ENCODE assay signal across 39 cellular contexts in genomic region chr10:12892924-12893323, GRCh38.
"Had no signal": no experiment of that assay in that cellular context is flagged by ENCODE, and none has a peak within 500 bp of the region (broad histone marks: within the 10 kb centered on the region; RNA-seq: fewer than 3 reads in every experiment).

No MANE protein-coding gene starts in this region.

- H3K4me3 ChIP-seq: adrenal gland, ascending aorta, body of pancreas, breast epithelium, cardiac muscle cell had no signal

- DNase-seq: activated effector memory CD4-positive, alpha-beta T cell treated with anti-CD3 and anti-CD28 coated beads, Interleukin-2, amount 50 U/mL, for 16 hours; activated effector memory CD4-positive, alpha-beta T cell treated with Interleukin-2 at 50 U/mL for 16 hours; activated gamma-delta T cell; activated gamma-delta T cell treated with Interleukin-2 at 50 U/mL for 16 hours; activated naive CD4-positive, alpha-beta T cell; activated naive CD4-positive, alpha-beta T cell treated with anti-CD3 and anti-CD28 coated beads for 36 hours; activated naive CD4-positive, alpha-beta T cell treated with anti-CD3 and anti-CD28 coated beads, Interleukin-2, amount 10 ng/mL, durations not matched to agents 7 days and 5 days; activated naive CD4-positive, alpha-beta T cell treated with anti-CD3 and anti-CD28 coated beads, Interleukin-2, amount 50 U/mL, for 16 hours; activated naive CD4-positive, alpha-beta T cell treated with Interleukin-2 at 50 U/mL for 16 hours; activated naive CD8-positive, alpha-beta T cell treated with anti-CD3 and anti-CD28 coated beads for 36 hours; activated naive CD8-positive, alpha-beta T cell treated with anti-CD3 and anti-CD28 coated beads, Interleukin-2, amount 10 ng/mL, durations not matched to agents 7 days and 5 days; activated naive CD8-positive, alpha-beta T cell treated with anti-CD3 and anti-CD28 coated beads, Interleukin-2, amount 50 U/mL, for 24 hours; activated T-cell treated with anti-CD3 and anti-CD28 coated beads, Interleukin-2, amount 50 U/mL, for 1 hour; activated T-cell treated with anti-CD3 and anti-CD28 coated beads, Interleukin-2, amount 50 U/mL, for 24 hours; activated T-cell treated with anti-CD3 and anti-CD28 coated beads, Interleukin-2, amount 50 U/mL, for 4 hours; activated T-cell treated with anti-CD3 and anti-CD28 coated beads, Interleukin-2, amount 50 U/mL, for 48 hours; activated T-cell treated with anti-CD3 and anti-CD28 coated beads, Interleukin-2, amount 50 U/mL, for 72 hours; adrenal gland; amniotic stem cell; amygdala; anterior cingulate cortex; aorta; body of pancreas; brain microvascular endothelial cell; caudate nucleus; central memory CD4-positive, alpha-beta T cell; cerebellar nuclear complex had no signal

- H3K36me3 ChIP-seq: adrenal gland, brain microvascular endothelial cell, breast epithelium, cardiac muscle cell had no signal

- H3K36me3 Mint-ChIP-seq: activated naive CD4-positive, alpha-beta T cell treated with anti-CD3 and anti-CD28 coated beads, Interleukin-2, amount 10 ng/mL, durations not matched to agents 7 days and 5 days; activated naive CD4-positive, alpha-beta T cell treated with anti-CD3 and anti-CD28 coated beads, Interleukin-2, amount 50 U/mL, for 24 hours; activated naive CD8-positive, alpha-beta T cell; activated naive CD8-positive, alpha-beta T cell treated with anti-CD3 and anti-CD28 coated beads for 36 hours had no signal

- H3K9me3 Mint-ChIP-seq: activated naive CD4-positive, alpha-beta T cell treated with anti-CD3 and anti-CD28 coated beads, Interleukin-2, amount 50 U/mL, for 24 hours had no signal

- H3K27ac Mint-ChIP-seq: activated naive CD4-positive, alpha-beta T cell treated with anti-CD3 and anti-CD28 coated beads for 36 hours; activated naive CD4-positive, alpha-beta T cell treated with anti-CD3 and anti-CD28 coated beads, Interleukin-2, amount 10 ng/mL, durations not matched to agents 7 days and 5 days; activated naive CD4-positive, alpha-beta T cell treated with anti-CD3 and anti-CD28 coated beads, Interleukin-2, amount 50 U/mL, for 24 hours; activated naive CD4-positive, alpha-beta T cell treated with anti-CD3 and anti-CD28 coated beads, Interleukin-2, amount 50 U/mL, for 72 hours; activated naive CD8-positive, alpha-beta T cell; activated naive CD8-positive, alpha-beta T cell treated with anti-CD3 and anti-CD28 coated beads for 36 hours; activated naive CD8-positive, alpha-beta T cell treated with anti-CD3 and anti-CD28 coated beads, Interleukin-2, amount 10 ng/mL, durations not matched to agents 7 days and 5 days; activated naive CD8-positive, alpha-beta T cell treated with anti-CD3 and anti-CD28 coated beads, Interleukin-2, amount 50 U/mL, for 24 hours; activated T-cell treated with anti-CD3 and anti-CD28 coated beads, Interleukin-2, amount 50 U/mL, for 24 hours; activated T-cell treated with anti-CD3 and anti-CD28 coated beads, Interleukin-2, amount 50 U/mL, for 72 hours; activated T-helper 1 cell treated with anti-CD3 and anti-CD28 coated beads, Interleukin-12 subunit alpha, Interleukin-12 subunit beta, Interleukin-2, Interleukin-4 antibody, amounts not matched to agents 30 ng/mL and 10 ng/mL and 1 ng/mL, durations not matched to agents 14 hours and 24 hours and 36 hours; activated T-helper 17 cell treated with anti-CD3 and anti-CD28 coated beads, Interleukin-2, amount 50 U/mL, for 72 hours; activated T-helper 2 cell treated with anti-CD3 and anti-CD28 coated beads, Interferon-gamma antibody, Interleukin-2, Interleukin-4, amounts not matched to agents 10 μg/mL and 5 μg/mL and 100 μg/mL, durations not matched to agents 14 hours and 24 hours and 36 hours; brain had no signal

- H3K4me3 Mint-ChIP-seq: activated naive CD4-positive, alpha-beta T cell treated with anti-CD3 and anti-CD28 coated beads for 36 hours; activated naive CD4-positive, alpha-beta T cell treated with anti-CD3 and anti-CD28 coated beads, Interleukin-2, amount 10 ng/mL, durations not matched to agents 7 days and 5 days; activated naive CD4-positive, alpha-beta T cell treated with anti-CD3 and anti-CD28 coated beads, Interleukin-2, amount 50 U/mL, for 24 hours; activated naive CD8-positive, alpha-beta T cell; activated naive CD8-positive, alpha-beta T cell treated with anti-CD3 and anti-CD28 coated beads for 36 hours; activated naive CD8-positive, alpha-beta T cell treated with anti-CD3 and anti-CD28 coated beads, Interleukin-2, amount 10 ng/mL, durations not matched to agents 7 days and 5 days; activated naive CD8-positive, alpha-beta T cell treated with anti-CD3 and anti-CD28 coated beads, Interleukin-2, amount 50 U/mL, for 24 hours; activated T-cell treated with anti-CD3 and anti-CD28 coated beads, Interleukin-2, amount 50 U/mL, for 24 hours; activated T-cell treated with anti-CD3 and anti-CD28 coated beads, Interleukin-2, amount 50 U/mL, for 4 hours; activated T-cell treated with anti-CD3 and anti-CD28 coated beads, Interleukin-2, amount 50 U/mL, for 72 hours; activated T-helper 1 cell treated with anti-CD3 and anti-CD28 coated beads, Interleukin-12 subunit alpha, Interleukin-12 subunit beta, Interleukin-2, Interleukin-4 antibody, amounts not matched to agents 30 ng/mL and 10 ng/mL and 1 ng/mL, durations not matched to agents 14 hours and 24 hours and 36 hours; activated T-helper 17 cell treated with anti-CD3 and anti-CD28 coated beads, Interleukin-2, amount 50 U/mL, for 72 hours; brain; central memory CD8-positive, alpha-beta T cell had no signal

- H3K27me3 Mint-ChIP-seq: brain had no signal

- FAIRE-seq: bronchial epithelial cell had no signal

- H3K9me3 ChIP-seq: adrenal gland, body of pancreas had no signal

- H3K4me1 Mint-ChIP-seq: activated naive CD4-positive, alpha-beta T cell treated with anti-CD3 and anti-CD28 coated beads, Interleukin-2, amount 10 ng/mL, durations not matched to agents 7 days and 5 days; activated naive CD4-positive, alpha-beta T cell treated with anti-CD3 and anti-CD28 coated beads, Interleukin-2, amount 50 U/mL, for 24 hours; activated naive CD8-positive, alpha-beta T cell treated with anti-CD3 and anti-CD28 coated beads for 36 hours; activated naive CD8-positive, alpha-beta T cell treated with anti-CD3 and anti-CD28 coated beads, Interleukin-2, amount 10 ng/mL, durations not matched to agents 7 days and 5 days; activated naive CD8-positive, alpha-beta T cell treated with anti-CD3 and anti-CD28 coated beads, Interleukin-2, amount 50 U/mL, for 24 hours; activated T-helper 17 cell treated with anti-CD3 and anti-CD28 coated beads, Interleukin-2, amount 50 U/mL, for 72 hours; brain; central memory CD8-positive, alpha-beta T cell had no signal

- H3K4me1 ChIP-seq: adrenal gland, body of pancreas, breast epithelium had no signal

- H3K27ac ChIP-seq: adrenal gland, body of pancreas, brain microvascular endothelial cell, breast epithelium, cardiac muscle cell had no signal

- H3K27me3 ChIP-seq: adrenal gland, ascending aorta, body of pancreas, brain microvascular endothelial cell, breast epithelium, cardiac muscle cell had no signal

- ATAC-seq: activated naive CD4-positive, alpha-beta T cell treated with anti-CD3 and anti-CD28 coated beads, Interleukin-2, amount 50 U/mL, for 72 hours; activated naive CD8-positive, alpha-beta T cell treated with anti-CD3 and anti-CD28 coated beads, Interleukin-2, amount 50 U/mL, for 24 hours; activated T-cell treated with anti-CD3 and anti-CD28 coated beads, Interleukin-2, amount 50 U/mL, for 4 hours; activated T-cell treated with anti-CD3 and anti-CD28 coated beads, Interleukin-2, amount 50 U/mL, for 72 hours; activated T-helper 17 cell treated with anti-CD3 and anti-CD28 coated beads, Interleukin-2, amount 50 U/mL, for 72 hours; body of pancreas had no signal
